15 cellular contexts compared by ENCODE assay signal in the genomic region with DNA sequence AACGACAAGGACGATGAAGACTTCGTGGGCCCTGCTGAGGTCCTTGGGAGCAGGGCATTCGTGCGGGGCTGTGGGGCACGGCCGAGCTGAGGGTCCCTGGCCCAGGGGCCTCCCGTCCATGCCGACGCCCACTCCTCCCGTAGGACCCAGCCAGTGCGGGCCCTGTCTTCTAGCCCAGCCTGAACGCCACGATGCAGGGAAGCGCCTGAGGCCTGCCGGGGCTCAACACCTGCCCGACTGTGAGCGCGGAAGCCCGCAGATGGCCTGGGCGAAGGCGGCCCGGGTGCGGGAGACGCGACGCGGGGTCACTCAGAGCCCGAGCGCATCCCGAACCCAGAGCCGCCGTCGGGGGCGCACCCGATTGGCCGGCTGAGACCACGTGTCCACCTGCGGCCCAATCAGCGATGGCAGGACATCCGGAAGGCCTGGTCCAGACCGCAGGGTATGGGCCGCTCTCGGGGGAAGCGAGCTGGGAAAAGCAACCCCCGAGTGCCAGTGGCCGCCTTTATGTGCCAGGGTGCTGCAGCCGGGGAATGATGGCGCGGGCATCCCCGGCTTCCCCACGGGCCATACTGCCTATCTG.
DNase-seq lines count a peak whose midpoint lies in the region; ATAC-seq, FAIRE-seq and TF ChIP-seq lines count a peak whose summit lies in the region.
"Had no signal": no experiment of that assay in that cellular context is flagged by ENCODE, and none has a peak within 500 bp of the region (broad histone marks: within the 10 kb centered on the region; RNA-seq: fewer than 3 reads in every experiment).

No MANE protein-coding gene starts in this region.

- H3F3A ChIP-seq in GM23338 (replicated peaks; ENCODE audit: low read depth): no peaks in the 10 kb centered on the region

- H3K4me1 Mint-ChIP-seq in GM23338: no peaks in the 10 kb centered on the region; the same call in 2 of the 3 replicates
- peaks cover 15% of the 10 kb centered on the region for H3K4me1 Mint-ChIP-seq in stimulated activated effector memory CD8-positive, alpha-beta T cell treated with anti-CD3 and anti-CD28 coated beads, Interleukin-12 subunit alpha, Interleukin-12 subunit beta, amount 100 ng/mL, for 72 hours
- H3K4me1 Mint-ChIP-seq: CD4-positive, alpha-beta memory T cell had no signal

- H2BK12ac ChIP-seq in mesenchymal stem cell (ENCODE audit: low read length in 2 of 2): no peak overlapping the region

- H3K4me1 ChIP-seq in GM23338 (ENCODE audit: insufficient read depth) (no peaks in the 10 kb centered on the region), K562 (replicated peaks in 1 of 2; ENCODE audit: control insufficient read depth in 2 of 2, insufficient read depth in 2 of 2, low read length in 2 of 2) (peaks cover 12 to 31% of the 10 kb centered on the region in 2 experiments; a peak in 4 of 5 replicates), mesenchymal stem cell (ENCODE audit: control insufficient read depth, insufficient read depth, low read depth, low read length) (no peaks in the 10 kb centered on the region), upper lobe of right lung (no peaks in the 10 kb centered on the region), pancreas (no peaks in the 10 kb centered on the region)

- H3K36me3 ChIP-seq in GM23338 (ENCODE audit: insufficient read depth) (no peaks in the 10 kb centered on the region; the same call in 1 of the 2 replicates), K562 (ENCODE audit: control insufficient read depth, insufficient read depth, low read length) (peaks cover 7% of the 10 kb centered on the region; the same call in 2 of the 3 replicates), mesenchymal stem cell (ENCODE audit: control insufficient read depth in 1 of 2, insufficient read depth in 2 of 2, low read depth in 1 of 2, low read length in 2 of 2) (peaks cover 0 to 6% of the 10 kb centered on the region in 2 experiments), upper lobe of right lung (no peaks in the 10 kb centered on the region), pancreas (no peaks in the 10 kb centered on the region)

- H2BK5ac ChIP-seq in mesenchymal stem cell (ENCODE audit: low read depth, low read length, poor library complexity, severe bottlenecking): no peak overlapping the region

- H3K27ac Mint-ChIP-seq in GM23338: no peak overlapping the region
- H3K27ac Mint-ChIP-seq in stimulated activated effector memory CD8-positive, alpha-beta T cell treated with anti-CD3 and anti-CD28 coated beads, Interleukin-12 subunit alpha, Interleukin-12 subunit beta, amount 100 ng/mL, for 72 hours: no peak overlapping the region
- H3K27ac Mint-ChIP-seq: CD14-positive monocyte; CD4-positive, alpha-beta memory T cell had no signal

- H3K9me3 ChIP-seq in K562 (replicated peaks; ENCODE audit: control insufficient read depth, insufficient read depth, low read depth, low read length) (no peaks in the 10 kb centered on the region), mesenchymal stem cell (ENCODE audit: control insufficient read depth, low read length) (no peaks in the 10 kb centered on the region), upper lobe of right lung (no peaks in the 10 kb centered on the region), pancreas (no peaks in the 10 kb centered on the region)

- TF ChIP-seq RAD21 in K562 (CRISPR knock-in tag; conservative IDR thresholded peaks at IDR 0.05 in 1 of 2, IDR thresholded peaks at IDR 0.05 in 1 of 2): no peak

- no peak overlapping the region for H2AFZ ChIP-seq in GM23338
- no peak overlapping the region for H2AFZ ChIP-seq in K562 (ENCODE audit: low read depth, low read length)
- H2AFZ ChIP-seq in mesenchymal stem cell (ENCODE audit: low read depth, low read length): no peak overlapping the region

- DNase-seq in GM23338 (ENCODE audit: low spot score): peak; percentile 43
- no peak for DNase-seq in K562 (ENCODE audit: extremely low read depth in 1 of 4, low spot score in 3 of 4)
- no peak for DNase-seq in mesenchymal stem cell
- no peak for DNase-seq in upper lobe of right lung
- no peak for DNase-seq in activated effector memory CD4-positive, alpha-beta T cell treated with anti-CD3 and anti-CD28 coated beads, Interleukin-2, amount 50 U/mL, for 16 hours
- no peak for DNase-seq in pancreas
- no peak for DNase-seq in stimulated activated effector memory CD8-positive, alpha-beta T cell treated with anti-CD3 and anti-CD28 coated beads, Interleukin-12 subunit alpha, Interleukin-12 subunit beta, amount 100 ng/mL, for 72 hours (ENCODE audit: low spot score in 2 of 2)
- DNase-seq: 8988T; Calu3; CD4-positive, alpha-beta memory T cell; DMS79 treated with DMSO at 0.1 percent for 48 hours; GF-D8; HCEC 1CT had no signal

- H2AK5ac ChIP-seq in mesenchymal stem cell (ENCODE audit: low read length, severe bottlenecking): no peak overlapping the region

- H3K27me3 ChIP-seq in GM23338 (ENCODE audit: insufficient read depth) (no peaks in the 10 kb centered on the region), K562 (ENCODE audit: control insufficient read depth in 2 of 2, insufficient read depth in 2 of 2, low read length in 2 of 2) (no peaks in the 10 kb centered on the region), mesenchymal stem cell (ENCODE audit: control insufficient read depth in 1 of 2, insufficient read depth in 1 of 2, low read length in 2 of 2) (peaks cover 0 to 17% of the 10 kb centered on the region in 2 experiments), upper lobe of right lung (no peaks in the 10 kb centered on the region), pancreas (no peaks in the 10 kb centered on the region)
- H3K27me3 ChIP-seq: BLaER1 had no signal

- peak overlapping the region; percentile 32 for H4K91ac ChIP-seq in mesenchymal stem cell (ENCODE audit: low read length)

- peaks cover 10% of the 10 kb centered on the region for H3K27me3 Mint-ChIP-seq in GM23338 (ENCODE audit: insufficient read depth, low read depth, poor library complexity)
- H3K27me3 Mint-ChIP-seq: CD4-positive, alpha-beta memory T cell had no signal

- H3K4me3 Mint-ChIP-seq in GM23338: no peak overlapping the region
- H3K4me3 Mint-ChIP-seq in stimulated activated effector memory CD8-positive, alpha-beta T cell treated with anti-CD3 and anti-CD28 coated beads, Interleukin-12 subunit alpha, Interleukin-12 subunit beta, amount 100 ng/mL, for 72 hours: no peak overlapping the region
- H3K4me3 Mint-ChIP-seq: CD14-positive monocyte; CD4-positive, alpha-beta memory T cell had no signal

- H3K9ac ChIP-seq in K562 (ENCODE audit: insufficient read depth in 1 of 2, low read depth in 2 of 2, low read length in 2 of 2): no peak overlapping the region
- H3K9ac ChIP-seq in mesenchymal stem cell (ENCODE audit: low read length): no peak overlapping the region
- H3K9ac ChIP-seq: BLaER1 had no signal

- H3K14ac ChIP-seq in mesenchymal stem cell (ENCODE audit: low read length in 2 of 2): no peak overlapping the region

- H3K9me2 ChIP-seq in GM23338 (ENCODE audit: insufficient read depth): no peaks in the 10 kb centered on the region

- H3K79me2 ChIP-seq in GM23338 (replicated peaks; ENCODE audit: insufficient read depth) (no peaks in the 10 kb centered on the region), K562 (ENCODE audit: control insufficient read depth, insufficient read depth, low read length) (peaks cover 7% of the 10 kb centered on the region; the same call in 2 of the 3 replicates)

- no peak overlapping the region for H2BK120ac ChIP-seq in mesenchymal stem cell (ENCODE audit: low read depth, low read length)

- H3K23ac ChIP-seq in mesenchymal stem cell (ENCODE audit: low read length in 2 of 2): no peak overlapping the region

- no peak overlapping the region for H2BK15ac ChIP-seq in mesenchymal stem cell (ENCODE audit: low read depth, poor library complexity, severe bottlenecking)

- no peak overlapping the region for H4K8ac ChIP-seq in mesenchymal stem cell (ENCODE audit: low read length)

- no peaks in the 10 kb centered on the region for H3K9me1 ChIP-seq in K562 (ENCODE audit: control insufficient read depth, insufficient read depth, low read length)

- no peak overlapping the region for H3K4me2 ChIP-seq in GM23338
- no peak overlapping the region for H3K4me2 ChIP-seq in K562 (ENCODE audit: insufficient read depth, low read length)
- no peak overlapping the region for H3K4me2 ChIP-seq in mesenchymal stem cell (ENCODE audit: low read length, poor library complexity, severe bottlenecking)
- H3K4me2 ChIP-seq: BLaER1 had no signal

- no peak overlapping the region for H3K27ac ChIP-seq in GM23338 (ENCODE audit: low read depth)
- H3K27ac ChIP-seq in K562 (ENCODE audit: extremely low read depth, low read depth, low read length): no peak overlapping the region
- no peak overlapping the region for H3K27ac ChIP-seq in mesenchymal stem cell (ENCODE audit: low read length, poor library complexity, severe bottlenecking)
- no peak overlapping the region for H3K27ac ChIP-seq in upper lobe of right lung
- H3K27ac ChIP-seq in pancreas: no peak overlapping the region
- H3K27ac ChIP-seq: BLaER1 had no signal

- WGBS in K562 (ENCODE audit: insufficient coverage, low coverage, missing lambda C conversion rate): 97% methylated on average over 47 of the region's 52 CpGs
- 96% methylated on average over 50 of the region's 52 CpGs for WGBS in mesenchymal stem cell
- 80 to 86% methylated on average over 52 of the region's 52 CpGs for WGBS in pancreas, 2 donors

- BruUV-seq in K562 (replicated peaks; lab: Mats Ljungman, UMichigan): no TSS peak

- H4K20me1 ChIP-seq in GM23338 (replicated peaks; ENCODE audit: insufficient read depth) (no peaks in the 10 kb centered on the region; the same call in 1 of the 2 replicates), K562 (replicated peaks; ENCODE audit: control insufficient read depth, insufficient read depth, low read length) (no peaks in the 10 kb centered on the region)
- H4K20me1 ChIP-seq: BLaER1 had no signal

- TF ChIP-seq CTCF in GM23338 (conservative IDR thresholded peaks at IDR 0.05; ENCODE audit: low read depth in 2 of 2) (no peak), K562 (IDR thresholded peaks at IDR 0.05 in 2 of 3, conservative IDR thresholded peaks at IDR 0.05 in 1 of 3; ENCODE audit: insufficient read depth in 2 of 3, low read depth in 1 of 3, low read length in 3 of 3) (no peak), upper lobe of right lung (IDR thresholded peaks at IDR 0.05) (no peak), pancreas (IDR thresholded peaks at IDR 0.05) (no peak)

- POLR2A ChIA-PET in K562 (lab: Yijun Ruan, JAX): interaction anchor here (1.8 kb wide), 1 partner anchor 11 kb away, joined by 11 read pairs; no protein-coding TSS in a partner anchor

- H3K18ac ChIP-seq in mesenchymal stem cell (ENCODE audit: low read depth in 1 of 2, low read length in 2 of 2): no peak overlapping the region

- TF ChIP-seq EP300 in K562 (IDR thresholded peaks at IDR 0.05; ENCODE audit: low read length): no peak

- peaks cover 48% of the 10 kb centered on the region for H3K36me3 Mint-ChIP-seq in GM23338 (ENCODE audit: low read depth)
- H3K36me3 Mint-ChIP-seq in stimulated activated effector memory CD8-positive, alpha-beta T cell treated with anti-CD3 and anti-CD28 coated beads, Interleukin-12 subunit alpha, Interleukin-12 subunit beta, amount 100 ng/mL, for 72 hours: peaks cover 11% of the 10 kb centered on the region

- peak; percentile 63 for ATAC-seq in GM23338
- no peak for ATAC-seq in K562
- ATAC-seq in upper lobe of right lung: peak; percentile 19
- ATAC-seq in pancreas: no peak
- ATAC-seq in stimulated activated effector memory CD8-positive, alpha-beta T cell treated with anti-CD3 and anti-CD28 coated beads, Interleukin-12 subunit alpha, Interleukin-12 subunit beta, amount 100 ng/mL, for 72 hours: no peak

- H3K4me3 ChIP-seq in GM23338 (no peak overlapping the region), K562 (no peak overlapping the region), mesenchymal stem cell (ENCODE audit: insufficient read depth in 1 of 2, low read depth in 1 of 2, low read length in 2 of 2) (peak overlapping the region in 1 of 2 experiments; percentile 17), upper lobe of right lung (no peak overlapping the region), pancreas (no peak overlapping the region)
- H3K4me3 ChIP-seq: BLaER1 had no signal

- in situ Hi-C loops in K562 (cut with MboI): no loop called here

- TF ChIP-seq POLR2A in K562 (conservative IDR thresholded peaks at IDR 0.05): no peak

- CTCF ChIA-PET in K562 (lab: Yijun Ruan, JAX; ENCODE audit: low intra/inter-chr PET ratio): interaction anchor here (0.6 kb wide), 1 partner anchor 120 kb away, joined by 3 read pairs; no protein-coding TSS in a partner anchor

- intact Hi-C loops in K562 (cut with micrococcal nuclease) (no loop called here), upper lobe of right lung (cut with DNase I) (no loop called here), pancreas (cut with DNase I) (no loop called here)

- no peaks in the 10 kb centered on the region; the same call in 2 of the 3 replicates for H3K9me3 Mint-ChIP-seq in GM23338
- H3K9me3 Mint-ChIP-seq in stimulated activated effector memory CD8-positive, alpha-beta T cell treated with anti-CD3 and anti-CD28 coated beads, Interleukin-12 subunit alpha, Interleukin-12 subunit beta, amount 100 ng/mL, for 72 hours: no peaks in the 10 kb centered on the region
- H3K9me3 Mint-ChIP-seq: CD4-positive, alpha-beta memory T cell had no signal

- FAIRE-seq in K562 (lab: Jason Lieb, UNC): no peak
- no peak for FAIRE-seq in pancreas (lab: Jason Lieb, UNC)

- no peaks in the 10 kb centered on the region for H3K79me1 ChIP-seq in mesenchymal stem cell (replicated peaks; ENCODE audit: low read length, poor library complexity, severe bottlenecking)

- H3K4ac ChIP-seq in mesenchymal stem cell (ENCODE audit: low read depth in 1 of 2, low read length in 2 of 2): no peak overlapping the region

Comparison
In these comparisons a context has a peak if more than half of its experiments do, and no peak if none do; other contexts are left out.
1. ATAC-seq: peak in GM23338 (single experiment) and upper lobe of right lung (single experiment); none in K562 (single experiment), pancreas (0 of 4) and stimulated activated effector memory CD8-positive, alpha-beta T cell treated with anti-CD3 and anti-CD28 coated beads, Interleukin-12 subunit alpha, Interleukin-12 subunit beta, amount 100 ng/mL, for 72 hours (single experiment).